In genomic region chr14:62691613-62692489, GRCh38 we compare ENCODE assay signal across 10 cellular contexts.
A peak's percentile ranks its signal among the peaks of the same experiment; 100 is the strongest.
DNase-seq lines count a peak whose midpoint lies in the region; ATAC-seq, FAIRE-seq and TF ChIP-seq lines count a peak whose summit lies in the region.
"Had no signal": no experiment of that assay in that cellular context is flagged by ENCODE, and none has a peak within 500 bp of the region (broad histone marks: within the 10 kb centered on the region; RNA-seq: fewer than 3 reads in every experiment).

No MANE protein-coding gene starts in this region.

- ATAC-seq in left cardiac atrium, result peak; percentile 94 to 100

- no peaks in the 10 kb centered on the region for H3K36me3 ChIP-seq in urinary bladder (ENCODE audit: insufficient read depth)
- H3K36me3 ChIP-seq: BLaER1 treated with 17β-estradiol and CSF1 and Interleukin-3, amounts not matched to agents 10 nM and 100 nM; neutrophil had no signal

- H3K4me3 ChIP-seq in urinary bladder (ENCODE audit: low read depth, low read length), result no peak overlapping the region
- H3K4me3 ChIP-seq: BLaER1 treated with 17β-estradiol and CSF1 and Interleukin-3, amounts not matched to agents 10 nM and 100 nM had no signal

- peak; percentile 38 for FAIRE-seq in RCC 7860 (lab: Jason Lieb, UNC)

- TF ChIP-seq CTCF in GM13977 (IDR thresholded peaks at IDR 0.05; ENCODE audit: extremely low read depth, insufficient read depth, missing control alignments), result no peak

- peak overlapping the region; percentile 60 for H3K27ac ChIP-seq in urinary bladder (ENCODE audit: low read depth)
- H3K27ac ChIP-seq: BLaER1 treated with 17β-estradiol and CSF1 and Interleukin-3, amounts not matched to agents 10 nM and 100 nM; neutrophil had no signal

- no peaks in the 10 kb centered on the region for H3K4me1 ChIP-seq in urinary bladder (ENCODE audit: insufficient read depth)
- H3K4me1 ChIP-seq: BLaER1 treated with 17β-estradiol and CSF1 and Interleukin-3, amounts not matched to agents 10 nM and 100 nM had no signal

- in situ Hi-C loops in GM13977 (cut with MboI; ENCODE audit: low pct_unique_long_range_greater_than_20kb, low sequenced_read_pairs, unreplicated experiment), result no loop called here

- intact Hi-C loops in left cardiac atrium (cut with DNase I), result no loop called here

- 57% methylated on average over 4 of the region's 4 CpGs for WGBS in urinary bladder

- DNase-seq in NCI-H2227 treated with DMSO at 0.1 percent for 48 hours (lab: John Stamatoyannopoulos, UW), result peak; percentile 17
- DNase-seq in NCI-H2227 (lab: John Stamatoyannopoulos, UW; ENCODE audit: unreplicated experiment), result no peak
- peak; percentile 35 for DNase-seq in RCC 7860 (ENCODE audit: low spot score)
- DNase-seq in left cardiac atrium, result peak; percentile 23
- no peak for DNase-seq in GM13977 (ENCODE audit: low spot score)
- no peak for DNase-seq in GDM1 (lab: John Stamatoyannopoulos, UW)
- DNase-seq in middle frontal gyrus (ENCODE audit: extremely low spot score, low spot score), result no peak

Comparison
In these comparisons a context has a peak if more than half of its experiments do, and no peak if none do; other contexts are left out.
1. DNase-seq: peak in NCI-H2227 treated with DMSO at 0.1 percent for 48 hours (single experiment), RCC 7860 (single experiment) and left cardiac atrium (single experiment); none in NCI-H2227 (single experiment), GM13977 (single experiment), GDM1 (single experiment) and middle frontal gyrus (single experiment).